In genomic region chr17:44001461-44001920, GRCh38 we compare ENCODE assay signal across 1 cellular context.
TF ChIP-seq lines count a peak whose summit lies in the region.

No MANE protein-coding gene starts in this region.

TF ChIP-seq in HepG2, 621 proteins besides CTCF, POLR2A, EP300 and RAD21 (continued from another document and continues in another):
- TF ChIP-seq ZBTB2 (CRISPR knock-in tag; IDR thresholded peaks at IDR 0.05; ENCODE audit: low read depth) (no peak), ZBTB39 (CRISPR knock-in tag; IDR thresholded peaks at IDR 0.05) (no peak), SIN3B (IDR thresholded peaks at IDR 0.05; ENCODE audit: low read length) (no peak), ZNF121 (CRISPR knock-in tag; IDR thresholded peaks at IDR 0.05) (peak; percentile 15; the same call in 1 of the 2 replicates), KAT8 (CRISPR knock-in tag; IDR thresholded peaks at IDR 0.05) (peak; percentile 55; the same call in 1 of the 2 replicates), TCF12 (IDR thresholded peaks at IDR 0.05) (no peak), TCF12 (CRISPR knock-in tag; IDR thresholded peaks at IDR 0.05) (no peak), ZFP36L2 (CRISPR knock-in tag; IDR thresholded peaks at IDR 0.05) (no peak), ZMYM3 (CRISPR knock-in tag; IDR thresholded peaks at IDR 0.05) (no peak), SNAPC2 (CRISPR knock-in tag; IDR thresholded peaks at IDR 0.05) (no peak), ZNF501 (CRISPR knock-in tag; IDR thresholded peaks at IDR 0.05) (peak; percentile 56; the same call in 1 of the 2 replicates), ZNF205 (CRISPR knock-in tag; IDR thresholded peaks at IDR 0.05) (no peak), ZNF841 (CRISPR knock-in tag; IDR thresholded peaks at IDR 0.05; ENCODE audit: borderline replicate concordance) (no peak), FOXA3 (CRISPR knock-in tag; IDR thresholded peaks at IDR 0.05) (peak; percentile 51; the same call in 1 of the 2 replicates), ISL2 (CRISPR knock-in tag; IDR thresholded peaks at IDR 0.05) (peak; percentile 49), ZNF737 (CRISPR knock-in tag; IDR thresholded peaks at IDR 0.05; ENCODE audit: borderline replicate concordance) (no peak), SNAPC4 (CRISPR knock-in tag; IDR thresholded peaks at IDR 0.05) (no peak), ELF3 (CRISPR knock-in tag; IDR thresholded peaks at IDR 0.05) (peak; percentile 56), GLMP (CRISPR knock-in tag; IDR thresholded peaks at IDR 0.05; ENCODE audit: borderline replicate concordance) (no peak), MYNN (CRISPR knock-in tag; IDR thresholded peaks at IDR 0.05; ENCODE audit: low read depth) (0 out of 2 replicates have a peak, but pooled peaks have one; percentile 40), ZMAT3 (CRISPR knock-in tag; conservative IDR thresholded peaks at IDR 0.05) (no peak), GRHL1 (CRISPR knock-in tag; conservative IDR thresholded peaks at IDR 0.05) (no peak), ZBTB21 (CRISPR knock-in tag; IDR thresholded peaks at IDR 0.05) (no peak), E2F1 (CRISPR knock-in tag; IDR thresholded peaks at IDR 0.05) (no peak), PCBP2 (optimal IDR thresholded peaks at IDR 0.05; ENCODE audit: low read depth, low read length, poor library complexity, severe bottlenecking) (no peak), SPEN (CRISPR knock-in tag; IDR thresholded peaks at IDR 0.05; ENCODE audit: low read depth) (0 out of 2 replicates have a peak, but pooled peaks have one; percentile 17), ZNF674 (CRISPR knock-in tag; IDR thresholded peaks at IDR 0.05; ENCODE audit: low read depth) (no peak), SALL2 (CRISPR knock-in tag; IDR thresholded peaks at IDR 0.05) (peak; percentile 27; the same call in 1 of the 2 replicates), ARID4A (CRISPR knock-in tag; IDR thresholded peaks at IDR 0.05; ENCODE audit: borderline replicate concordance) (peak; percentile 15; the same call in 1 of the 2 replicates), ZNF513 (CRISPR knock-in tag; conservative IDR thresholded peaks at IDR 0.05) (0 out of 2 replicates have a peak, but pooled peaks have one; percentile 33), ATAD3A (CRISPR knock-in tag; IDR thresholded peaks at IDR 0.05) (no peak), PHF21A (CRISPR knock-in tag; IDR thresholded peaks at IDR 0.05) (peak; percentile 87), CENPT (CRISPR knock-in tag; IDR thresholded peaks at IDR 0.05; ENCODE audit: low read depth) (no peak), TFDP2 (CRISPR knock-in tag; IDR thresholded peaks at IDR 0.05) (no peak), ZNF362 (CRISPR knock-in tag; IDR thresholded peaks at IDR 0.05; ENCODE audit: borderline replicate concordance) (no peak), ZNF749 (CRISPR knock-in tag; IDR thresholded peaks at IDR 0.05; ENCODE audit: borderline replicate concordance) (peak; percentile 21; the same call in 1 of the 2 replicates), ZSCAN9 (CRISPR knock-in tag; IDR thresholded peaks at IDR 0.05; ENCODE audit: borderline replicate concordance) (peak; percentile 70), ZNF335 (CRISPR knock-in tag; IDR thresholded peaks at IDR 0.05) (peak; percentile 44; the same call in 1 of the 2 replicates), NCOA2 (CRISPR knock-in tag; IDR thresholded peaks at IDR 0.05) (peak; percentile 43; the same call in 1 of the 2 replicates)
